Comparison of ENCODE assay signal across 1 cellular context in genomic region chr16:29684671-29685070, GRCh38.
TF ChIP-seq lines count a peak whose summit lies in the region.

No MANE protein-coding gene starts in this region.

TF ChIP-seq in H1, 55 proteins besides CTCF, POLR2A, EP300 and RAD21:
- TF ChIP-seq KDM1A (IDR thresholded peaks at IDR 0.05; ENCODE audit: borderline replicate concordance, low read length) (no peak), CREB1 (IDR thresholded peaks at IDR 0.05) (no peak)
TF ChIP-seq in H1: peak in this region for 0.
